In the genomic region with DNA sequence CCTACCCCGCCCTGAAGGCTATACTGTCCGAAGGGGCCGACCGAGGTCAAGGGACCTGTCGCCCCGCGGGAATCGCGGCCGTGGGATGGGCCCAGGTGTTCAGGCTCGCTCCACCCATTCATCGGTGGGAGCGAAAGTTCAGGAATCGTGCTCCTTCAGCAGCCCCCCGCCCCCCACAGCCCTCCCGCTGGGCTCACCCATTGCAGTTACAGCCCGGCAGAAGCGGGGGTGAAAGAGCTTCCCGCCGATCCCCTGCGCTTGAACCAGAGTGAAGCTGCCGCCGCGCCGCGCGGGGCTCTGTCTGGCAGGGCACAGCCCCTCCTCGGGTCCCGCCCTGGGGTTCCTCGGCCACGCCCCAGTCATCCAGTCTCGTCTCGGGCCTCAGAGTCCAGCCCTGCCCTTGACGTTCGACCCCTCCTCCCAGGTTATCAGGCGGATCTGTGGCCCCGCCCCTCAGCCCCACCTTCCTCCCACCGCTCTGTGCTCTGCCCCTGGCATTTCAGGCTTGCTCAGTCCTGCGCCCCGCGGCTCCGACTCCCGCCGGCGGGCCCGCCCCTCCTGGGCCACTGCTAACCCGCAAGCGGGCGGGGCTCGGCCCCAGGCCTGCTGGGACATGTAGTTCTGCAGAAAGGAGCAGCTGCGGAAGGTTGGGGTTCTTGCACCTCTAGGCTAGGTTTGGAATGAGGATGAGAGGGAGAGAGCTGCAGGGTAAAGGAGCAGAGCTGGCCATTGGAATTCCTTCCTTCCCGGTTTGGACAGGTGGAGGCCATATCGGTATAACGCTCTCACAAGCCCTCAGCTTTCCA, we compare ENCODE assay signal across 1 cellular context.
TF ChIP-seq lines count a peak whose summit lies in the region.

A gene (minus strand): TSS at position 303 of the 806 bp plus-strand sequence. CDS start 3,955 bp downstream, outside the sequence.

TF ChIP-seq in HepG2, 621 proteins besides CTCF, POLR2A, EP300 and RAD21 (continued from another document and continues in another):
- TF ChIP-seq, protein P1, sequence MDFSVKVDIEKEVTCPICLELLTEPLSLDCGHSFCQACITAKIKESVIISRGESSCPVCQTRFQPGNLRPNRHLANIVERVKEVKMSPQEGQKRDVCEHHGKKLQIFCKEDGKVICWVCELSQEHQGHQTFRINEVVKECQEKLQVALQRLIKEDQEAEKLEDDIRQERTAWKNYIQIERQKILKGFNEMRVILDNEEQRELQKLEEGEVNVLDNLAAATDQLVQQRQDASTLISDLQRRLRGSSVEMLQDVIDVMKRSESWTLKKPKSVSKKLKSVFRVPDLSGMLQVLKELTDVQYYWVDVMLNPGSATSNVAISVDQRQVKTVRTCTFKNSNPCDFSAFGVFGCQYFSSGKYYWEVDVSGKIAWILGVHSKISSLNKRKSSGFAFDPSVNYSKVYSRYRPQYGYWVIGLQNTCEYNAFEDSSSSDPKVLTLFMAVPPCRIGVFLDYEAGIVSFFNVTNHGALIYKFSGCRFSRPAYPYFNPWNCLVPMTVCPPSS (IDR thresholded peaks at IDR 0.05): no peak
- TF ChIP-seq, protein P2, sequence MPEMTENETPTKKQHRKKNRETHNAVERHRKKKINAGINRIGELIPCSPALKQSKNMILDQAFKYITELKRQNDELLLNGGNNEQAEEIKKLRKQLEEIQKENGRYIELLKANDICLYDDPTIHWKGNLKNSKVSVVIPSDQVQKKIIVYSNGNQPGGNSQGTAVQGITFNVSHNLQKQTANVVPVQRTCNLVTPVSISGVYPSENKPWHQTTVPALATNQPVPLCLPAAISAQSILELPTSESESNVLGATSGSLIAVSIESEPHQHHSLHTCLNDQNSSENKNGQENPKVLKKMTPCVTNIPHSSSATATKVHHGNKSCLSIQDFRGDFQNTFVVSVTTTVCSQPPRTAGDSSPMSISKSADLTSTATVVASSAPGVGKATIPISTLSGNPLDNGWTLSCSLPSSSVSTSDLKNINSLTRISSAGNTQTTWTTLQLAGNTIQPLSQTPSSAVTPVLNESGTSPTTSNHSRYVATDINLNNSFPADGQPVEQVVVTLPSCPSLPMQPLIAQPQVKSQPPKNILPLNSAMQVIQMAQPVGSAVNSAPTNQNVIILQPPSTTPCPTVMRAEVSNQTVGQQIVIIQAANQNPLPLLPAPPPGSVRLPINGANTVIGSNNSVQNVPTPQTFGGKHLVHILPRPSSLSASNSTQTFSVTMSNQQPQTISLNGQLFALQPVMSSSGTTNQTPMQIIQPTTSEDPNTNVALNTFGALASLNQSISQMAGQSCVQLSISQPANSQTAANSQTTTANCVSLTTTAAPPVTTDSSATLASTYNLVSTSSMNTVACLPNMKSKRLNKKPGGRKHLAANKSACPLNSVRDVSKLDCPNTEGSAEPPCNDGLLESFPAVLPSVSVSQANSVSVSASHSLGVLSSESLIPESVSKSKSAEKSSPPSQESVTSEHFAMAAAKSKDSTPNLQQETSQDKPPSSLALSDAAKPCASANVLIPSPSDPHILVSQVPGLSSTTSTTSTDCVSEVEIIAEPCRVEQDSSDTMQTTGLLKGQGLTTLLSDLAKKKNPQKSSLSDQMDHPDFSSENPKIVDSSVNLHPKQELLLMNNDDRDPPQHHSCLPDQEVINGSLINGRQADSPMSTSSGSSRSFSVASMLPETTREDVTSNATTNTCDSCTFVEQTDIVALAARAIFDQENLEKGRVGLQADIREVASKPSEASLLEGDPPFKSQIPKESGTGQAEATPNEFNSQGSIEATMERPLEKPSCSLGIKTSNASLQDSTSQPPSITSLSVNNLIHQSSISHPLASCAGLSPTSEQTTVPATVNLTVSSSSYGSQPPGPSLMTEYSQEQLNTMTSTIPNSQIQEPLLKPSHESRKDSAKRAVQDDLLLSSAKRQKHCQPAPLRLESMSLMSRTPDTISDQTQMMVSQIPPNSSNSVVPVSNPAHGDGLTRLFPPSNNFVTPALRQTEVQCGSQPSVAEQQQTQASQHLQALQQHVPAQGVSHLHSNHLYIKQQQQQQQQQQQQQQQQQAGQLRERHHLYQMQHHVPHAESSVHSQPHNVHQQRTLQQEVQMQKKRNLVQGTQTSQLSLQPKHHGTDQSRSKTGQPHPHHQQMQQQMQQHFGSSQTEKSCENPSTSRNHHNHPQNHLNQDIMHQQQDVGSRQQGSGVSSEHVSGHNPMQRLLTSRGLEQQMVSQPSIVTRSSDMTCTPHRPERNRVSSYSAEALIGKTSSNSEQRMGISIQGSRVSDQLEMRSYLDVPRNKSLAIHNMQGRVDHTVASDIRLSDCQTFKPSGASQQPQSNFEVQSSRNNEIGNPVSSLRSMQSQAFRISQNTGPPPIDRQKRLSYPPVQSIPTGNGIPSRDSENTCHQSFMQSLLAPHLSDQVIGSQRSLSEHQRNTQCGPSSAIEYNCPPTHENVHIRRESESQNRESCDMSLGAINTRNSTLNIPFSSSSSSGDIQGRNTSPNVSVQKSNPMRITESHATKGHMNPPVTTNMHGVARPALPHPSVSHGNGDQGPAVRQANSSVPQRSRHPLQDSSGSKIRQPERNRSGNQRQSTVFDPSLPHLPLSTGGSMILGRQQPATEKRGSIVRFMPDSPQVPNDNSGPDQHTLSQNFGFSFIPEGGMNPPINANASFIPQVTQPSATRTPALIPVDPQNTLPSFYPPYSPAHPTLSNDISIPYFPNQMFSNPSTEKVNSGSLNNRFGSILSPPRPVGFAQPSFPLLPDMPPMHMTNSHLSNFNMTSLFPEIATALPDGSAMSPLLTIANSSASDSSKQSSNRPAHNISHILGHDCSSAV (CRISPR knock-in tag; IDR thresholded peaks at IDR 0.05; ENCODE audit: borderline replicate concordance): no peak
- TF ChIP-seq, protein P3, sequence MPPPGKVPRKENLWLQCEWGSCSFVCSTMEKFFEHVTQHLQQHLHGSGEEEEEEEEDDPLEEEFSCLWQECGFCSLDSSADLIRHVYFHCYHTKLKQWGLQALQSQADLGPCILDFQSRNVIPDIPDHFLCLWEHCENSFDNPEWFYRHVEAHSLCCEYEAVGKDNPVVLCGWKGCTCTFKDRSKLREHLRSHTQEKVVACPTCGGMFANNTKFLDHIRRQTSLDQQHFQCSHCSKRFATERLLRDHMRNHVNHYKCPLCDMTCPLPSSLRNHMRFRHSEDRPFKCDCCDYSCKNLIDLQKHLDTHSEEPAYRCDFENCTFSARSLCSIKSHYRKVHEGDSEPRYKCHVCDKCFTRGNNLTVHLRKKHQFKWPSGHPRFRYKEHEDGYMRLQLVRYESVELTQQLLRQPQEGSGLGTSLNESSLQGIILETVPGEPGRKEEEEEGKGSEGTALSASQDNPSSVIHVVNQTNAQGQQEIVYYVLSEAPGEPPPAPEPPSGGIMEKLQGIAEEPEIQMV (CRISPR knock-in tag; IDR thresholded peaks at IDR 0.05; ENCODE audit: low read depth): peak; percentile 4; the same call in 1 of the 2 replicates
- TF ChIP-seq GATAD2A (CRISPR knock-in tag; IDR thresholded peaks at IDR 0.05): peak; percentile 45; the same call in 1 of the 2 replicates
- TF ChIP-seq, protein P4, sequence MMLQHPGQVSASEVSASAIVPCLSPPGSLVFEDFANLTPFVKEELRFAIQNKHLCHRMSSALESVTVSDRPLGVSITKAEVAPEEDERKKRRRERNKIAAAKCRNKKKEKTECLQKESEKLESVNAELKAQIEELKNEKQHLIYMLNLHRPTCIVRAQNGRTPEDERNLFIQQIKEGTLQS (CRISPR knock-in tag; IDR thresholded peaks at IDR 0.05): no peak
- TF ChIP-seq TOPORS (CRISPR knock-in tag; IDR thresholded peaks at IDR 0.05): 0 out of 2 replicates have a peak, but pooled peaks have one; percentile 35
- TF ChIP-seq ZBTB3 (CRISPR knock-in tag; IDR thresholded peaks at IDR 0.05; ENCODE audit: borderline replicate concordance, low read depth): 0 out of 2 replicates have a peak, but pooled peaks have one; percentile 34
- TF ChIP-seq, protein P5, sequence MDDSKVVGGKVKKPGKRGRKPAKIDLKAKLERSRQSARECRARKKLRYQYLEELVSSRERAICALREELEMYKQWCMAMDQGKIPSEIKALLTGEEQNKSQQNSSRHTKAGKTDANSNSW (CRISPR knock-in tag; IDR thresholded peaks at IDR 0.05; ENCODE audit: borderline replicate concordance): no peak
- TF ChIP-seq, protein P6, sequence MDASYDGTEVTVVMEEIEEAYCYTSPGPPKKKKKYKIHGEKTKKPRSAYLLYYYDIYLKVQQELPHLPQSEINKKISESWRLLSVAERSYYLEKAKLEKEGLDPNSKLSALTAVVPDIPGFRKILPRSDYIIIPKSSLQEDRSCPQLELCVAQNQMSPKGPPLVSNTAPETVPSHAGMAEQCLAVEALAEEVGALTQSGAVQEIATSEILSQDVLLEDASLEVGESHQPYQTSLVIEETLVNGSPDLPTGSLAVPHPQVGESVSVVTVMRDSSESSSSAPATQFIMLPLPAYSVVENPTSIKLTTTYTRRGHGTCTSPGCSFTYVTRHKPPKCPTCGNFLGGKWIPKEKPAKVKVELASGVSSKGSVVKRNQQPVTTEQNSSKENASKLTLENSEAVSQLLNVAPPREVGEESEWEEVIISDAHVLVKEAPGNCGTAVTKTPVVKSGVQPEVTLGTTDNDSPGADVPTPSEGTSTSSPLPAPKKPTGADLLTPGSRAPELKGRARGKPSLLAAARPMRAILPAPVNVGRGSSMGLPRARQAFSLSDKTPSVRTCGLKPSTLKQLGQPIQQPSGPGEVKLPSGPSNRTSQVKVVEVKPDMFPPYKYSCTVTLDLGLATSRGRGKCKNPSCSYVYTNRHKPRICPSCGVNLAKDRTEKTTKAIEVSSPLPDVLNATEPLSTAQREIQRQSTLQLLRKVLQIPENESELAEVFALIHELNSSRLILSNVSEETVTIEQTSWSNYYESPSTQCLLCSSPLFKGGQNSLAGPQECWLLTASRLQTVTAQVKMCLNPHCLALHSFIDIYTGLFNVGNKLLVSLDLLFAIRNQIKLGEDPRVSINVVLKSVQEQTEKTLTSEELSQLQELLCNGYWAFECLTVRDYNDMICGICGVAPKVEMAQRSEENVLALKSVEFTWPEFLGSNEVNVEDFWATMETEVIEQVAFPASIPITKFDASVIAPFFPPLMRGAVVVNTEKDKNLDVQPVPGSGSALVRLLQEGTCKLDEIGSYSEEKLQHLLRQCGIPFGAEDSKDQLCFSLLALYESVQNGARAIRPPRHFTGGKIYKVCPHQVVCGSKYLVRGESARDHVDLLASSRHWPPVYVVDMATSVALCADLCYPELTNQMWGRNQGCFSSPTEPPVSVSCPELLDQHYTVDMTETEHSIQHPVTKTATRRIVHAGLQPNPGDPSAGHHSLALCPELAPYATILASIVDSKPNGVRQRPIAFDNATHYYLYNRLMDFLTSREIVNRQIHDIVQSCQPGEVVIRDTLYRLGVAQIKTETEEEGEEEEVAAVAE (CRISPR knock-in tag; IDR thresholded peaks at IDR 0.05; ENCODE audit: borderline replicate concordance): 0 out of 2 replicates have a peak, but pooled peaks have one; percentile 11
- TF ChIP-seq KDM5B (CRISPR knock-in tag; IDR thresholded peaks at IDR 0.05; ENCODE audit: borderline replicate concordance): peak; percentile 78
- no peak for TF ChIP-seq HMG20A (CRISPR knock-in tag; IDR thresholded peaks at IDR 0.05; ENCODE audit: borderline replicate concordance)
- no peak for TF ChIP-seq FIP1L1 (IDR thresholded peaks at IDR 0.05; ENCODE audit: borderline replicate concordance, insufficient read depth, low read depth, low read length)
- TF ChIP-seq, protein P7, sequence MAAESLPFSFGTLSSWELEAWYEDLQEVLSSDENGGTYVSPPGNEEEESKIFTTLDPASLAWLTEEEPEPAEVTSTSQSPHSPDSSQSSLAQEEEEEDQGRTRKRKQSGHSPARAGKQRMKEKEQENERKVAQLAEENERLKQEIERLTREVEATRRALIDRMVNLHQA (CRISPR knock-in tag; IDR thresholded peaks at IDR 0.05): no peak
- TF ChIP-seq TAF15 (IDR thresholded peaks at IDR 0.05; ENCODE audit: low read depth, low read length, poor library complexity, severe bottlenecking): peak; percentile 24
- TF ChIP-seq, protein P8, sequence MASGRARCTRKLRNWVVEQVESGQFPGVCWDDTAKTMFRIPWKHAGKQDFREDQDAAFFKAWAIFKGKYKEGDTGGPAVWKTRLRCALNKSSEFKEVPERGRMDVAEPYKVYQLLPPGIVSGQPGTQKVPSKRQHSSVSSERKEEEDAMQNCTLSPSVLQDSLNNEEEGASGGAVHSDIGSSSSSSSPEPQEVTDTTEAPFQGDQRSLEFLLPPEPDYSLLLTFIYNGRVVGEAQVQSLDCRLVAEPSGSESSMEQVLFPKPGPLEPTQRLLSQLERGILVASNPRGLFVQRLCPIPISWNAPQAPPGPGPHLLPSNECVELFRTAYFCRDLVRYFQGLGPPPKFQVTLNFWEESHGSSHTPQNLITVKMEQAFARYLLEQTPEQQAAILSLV (CRISPR knock-in tag; IDR thresholded peaks at IDR 0.05; ENCODE audit: borderline replicate concordance): no peak
- TF ChIP-seq FOXP1 (IDR thresholded peaks at IDR 0.05): no peak
- TF ChIP-seq FOXP1 (CRISPR knock-in tag; IDR thresholded peaks at IDR 0.05): 0 out of 2 replicates have a peak, but pooled peaks have one; percentile 21
- TF ChIP-seq, protein P9, sequence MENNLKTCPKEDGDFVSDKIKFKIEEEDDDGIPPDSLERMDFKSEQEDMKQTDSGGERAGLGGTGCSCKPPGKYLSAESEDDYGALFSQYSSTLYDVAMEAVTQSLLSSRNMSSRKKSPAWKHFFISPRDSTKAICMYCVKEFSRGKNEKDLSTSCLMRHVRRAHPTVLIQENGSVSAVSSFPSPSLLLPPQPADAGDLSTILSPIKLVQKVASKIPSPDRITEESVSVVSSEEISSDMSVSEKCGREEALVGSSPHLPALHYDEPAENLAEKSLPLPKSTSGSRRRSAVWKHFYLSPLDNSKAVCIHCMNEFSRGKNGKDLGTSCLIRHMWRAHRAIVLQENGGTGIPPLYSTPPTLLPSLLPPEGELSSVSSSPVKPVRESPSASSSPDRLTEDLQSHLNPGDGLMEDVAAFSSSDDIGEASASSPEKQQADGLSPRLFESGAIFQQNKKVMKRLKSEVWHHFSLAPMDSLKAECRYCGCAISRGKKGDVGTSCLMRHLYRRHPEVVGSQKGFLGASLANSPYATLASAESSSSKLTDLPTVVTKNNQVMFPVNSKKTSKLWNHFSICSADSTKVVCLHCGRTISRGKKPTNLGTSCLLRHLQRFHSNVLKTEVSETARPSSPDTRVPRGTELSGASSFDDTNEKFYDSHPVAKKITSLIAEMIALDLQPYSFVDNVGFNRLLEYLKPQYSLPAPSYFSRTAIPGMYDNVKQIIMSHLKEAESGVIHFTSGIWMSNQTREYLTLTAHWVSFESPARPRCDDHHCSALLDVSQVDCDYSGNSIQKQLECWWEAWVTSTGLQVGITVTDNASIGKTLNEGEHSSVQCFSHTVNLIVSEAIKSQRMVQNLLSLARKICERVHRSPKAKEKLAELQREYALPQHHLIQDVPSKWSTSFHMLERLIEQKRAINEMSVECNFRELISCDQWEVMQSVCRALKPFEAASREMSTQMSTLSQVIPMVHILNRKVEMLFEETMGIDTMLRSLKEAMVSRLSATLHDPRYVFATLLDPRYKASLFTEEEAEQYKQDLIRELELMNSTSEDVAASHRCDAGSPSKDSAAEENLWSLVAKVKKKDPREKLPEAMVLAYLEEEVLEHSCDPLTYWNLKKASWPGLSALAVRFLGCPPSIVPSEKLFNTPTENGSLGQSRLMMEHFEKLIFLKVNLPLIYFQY (CRISPR knock-in tag; IDR thresholded peaks at IDR 0.05; ENCODE audit: borderline replicate concordance): peak; percentile 94; the same call in 1 of the 2 replicates
- TF ChIP-seq FOXA1 (IDR thresholded peaks at IDR 0.05): no peak
- TF ChIP-seq FOXA1 (CRISPR knock-in tag; IDR thresholded peaks at IDR 0.05): no peak
- TF ChIP-seq, protein P10, sequence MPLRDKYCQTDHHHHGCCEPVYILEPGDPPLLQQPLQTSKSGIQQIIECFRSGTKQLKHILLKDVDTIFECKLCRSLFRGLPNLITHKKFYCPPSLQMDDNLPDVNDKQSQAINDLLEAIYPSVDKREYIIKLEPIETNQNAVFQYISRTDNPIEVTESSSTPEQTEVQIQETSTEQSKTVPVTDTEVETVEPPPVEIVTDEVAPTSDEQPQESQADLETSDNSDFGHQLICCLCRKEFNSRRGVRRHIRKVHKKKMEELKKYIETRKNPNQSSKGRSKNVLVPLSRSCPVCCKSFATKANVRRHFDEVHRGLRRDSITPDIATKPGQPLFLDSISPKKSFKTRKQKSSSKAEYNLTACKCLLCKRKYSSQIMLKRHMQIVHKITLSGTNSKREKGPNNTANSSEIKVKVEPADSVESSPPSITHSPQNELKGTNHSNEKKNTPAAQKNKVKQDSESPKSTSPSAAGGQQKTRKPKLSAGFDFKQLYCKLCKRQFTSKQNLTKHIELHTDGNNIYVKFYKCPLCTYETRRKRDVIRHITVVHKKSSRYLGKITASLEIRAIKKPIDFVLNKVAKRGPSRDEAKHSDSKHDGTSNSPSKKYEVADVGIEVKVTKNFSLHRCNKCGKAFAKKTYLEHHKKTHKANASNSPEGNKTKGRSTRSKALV (CRISPR knock-in tag; IDR thresholded peaks at IDR 0.05): 0 out of 2 replicates have a peak, but pooled peaks have one; percentile 25
